Comparison of ENCODE assay signal across 18 cellular contexts in the genomic region with DNA sequence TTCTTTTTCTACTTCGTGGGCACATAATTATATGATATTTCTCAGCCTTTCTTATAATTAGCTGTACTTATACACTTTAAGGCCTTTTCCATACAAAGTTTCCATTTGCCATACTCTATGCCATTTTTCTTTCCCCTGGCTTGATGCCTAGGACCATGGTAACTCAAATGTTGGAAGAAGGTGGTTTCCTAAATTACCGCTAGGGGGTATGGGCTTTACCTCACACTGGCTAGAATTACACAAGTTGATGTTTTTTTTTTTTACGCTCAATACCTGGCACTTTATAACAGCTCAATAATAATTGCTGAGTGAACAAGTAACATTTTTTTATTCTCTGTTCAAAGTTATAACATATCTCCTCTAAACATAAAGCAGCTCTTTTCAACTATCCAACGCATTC.
"Had no signal": no experiment of that assay in that cellular context is flagged by ENCODE, and none has a peak within 500 bp of the region (broad histone marks: within the 10 kb centered on the region; RNA-seq: fewer than 3 reads in every experiment).

No MANE protein-coding gene starts in this region.

- DNase-seq: activated B cell treated with CpG ODN at 0.5 μM for 24 hours; activated CD4-positive, alpha-beta T cell treated with anti-CD3 and anti-CD28 coated beads for 48 hours; activated CD8-positive, alpha-beta T cell treated with anti-CD3 and anti-CD28 coated beads for 36 hours; activated naive CD8-positive, alpha-beta T cell treated with anti-CD3 and anti-CD28 coated beads for 36 hours; amygdala; body of pancreas; caudate nucleus; colonic mucosa; hypothalamus; immature natural killer cell; right cardiac atrium; small intestine; stimulated activated CD4-positive, alpha-beta T cell treated with anti-CD3 and anti-CD28 coated beads, Interleukin-4, amount 100 ng/mL, for 24 hours; stimulated activated naive CD4-positive, alpha-beta T cell; transverse colon had no signal

- H3K4me1 ChIP-seq: body of pancreas, colonic mucosa, esophagus muscularis mucosa, prostate gland, transverse colon had no signal

- H3K4me3 Mint-ChIP-seq: activated B cell treated with CpG ODN at 0.5 μM for 24 hours; activated CD8-positive, alpha-beta T cell treated with anti-CD3 and anti-CD28 coated beads for 36 hours; activated naive CD8-positive, alpha-beta T cell treated with anti-CD3 and anti-CD28 coated beads for 36 hours; immature natural killer cell; natural killer cell treated with Interleukin-12 subunit alpha and Interleukin-12 subunit beta and Interleukin-15 and Interleukin-18, amount 100 ng/mL, for 72 hours had no signal

- H3K36me3 ChIP-seq: colonic mucosa, esophagus muscularis mucosa, prostate gland, transverse colon had no signal

- H3K9me3 ChIP-seq: body of pancreas, colonic mucosa, esophagus muscularis mucosa, prostate gland, transverse colon had no signal

- H3K27ac ChIP-seq: body of pancreas, colonic mucosa, esophagus muscularis mucosa, prostate gland, transverse colon had no signal

- ATAC-seq: activated CD8-positive, alpha-beta T cell treated with anti-CD3 and anti-CD28 coated beads for 36 hours; body of pancreas; natural killer cell treated with Interleukin-12 subunit alpha and Interleukin-12 subunit beta and Interleukin-15 and Interleukin-18, amount 100 ng/mL, for 72 hours; right cardiac atrium had no signal

- H3K4me1 Mint-ChIP-seq: activated B cell treated with CpG ODN at 0.5 μM for 24 hours; activated naive CD8-positive, alpha-beta T cell treated with anti-CD3 and anti-CD28 coated beads for 36 hours; immature natural killer cell had no signal

- H3K27me3 ChIP-seq: body of pancreas, colonic mucosa, esophagus muscularis mucosa, transverse colon had no signal

- H3K36me3 Mint-ChIP-seq: activated naive CD8-positive, alpha-beta T cell treated with anti-CD3 and anti-CD28 coated beads for 36 hours had no signal

- H3K27ac Mint-ChIP-seq: activated B cell treated with CpG ODN at 0.5 μM for 24 hours; activated CD8-positive, alpha-beta T cell treated with anti-CD3 and anti-CD28 coated beads for 36 hours; activated naive CD8-positive, alpha-beta T cell treated with anti-CD3 and anti-CD28 coated beads for 36 hours; immature natural killer cell; natural killer cell treated with Interleukin-12 subunit alpha and Interleukin-12 subunit beta and Interleukin-15 and Interleukin-18, amount 100 ng/mL, for 72 hours had no signal

- H3K9me3 Mint-ChIP-seq: activated B cell treated with CpG ODN at 0.5 μM for 24 hours; activated CD8-positive, alpha-beta T cell treated with anti-CD3 and anti-CD28 coated beads for 36 hours had no signal

- H3K27me3 Mint-ChIP-seq: activated B cell treated with CpG ODN at 0.5 μM for 24 hours; activated CD8-positive, alpha-beta T cell treated with anti-CD3 and anti-CD28 coated beads for 36 hours; activated naive CD8-positive, alpha-beta T cell treated with anti-CD3 and anti-CD28 coated beads for 36 hours; natural killer cell treated with Interleukin-12 subunit alpha and Interleukin-12 subunit beta and Interleukin-15 and Interleukin-18, amount 100 ng/mL, for 72 hours had no signal

- H3K4me3 ChIP-seq: body of pancreas, colonic mucosa, esophagus muscularis mucosa, prostate gland, transverse colon had no signal
